In the genomic region with DNA sequence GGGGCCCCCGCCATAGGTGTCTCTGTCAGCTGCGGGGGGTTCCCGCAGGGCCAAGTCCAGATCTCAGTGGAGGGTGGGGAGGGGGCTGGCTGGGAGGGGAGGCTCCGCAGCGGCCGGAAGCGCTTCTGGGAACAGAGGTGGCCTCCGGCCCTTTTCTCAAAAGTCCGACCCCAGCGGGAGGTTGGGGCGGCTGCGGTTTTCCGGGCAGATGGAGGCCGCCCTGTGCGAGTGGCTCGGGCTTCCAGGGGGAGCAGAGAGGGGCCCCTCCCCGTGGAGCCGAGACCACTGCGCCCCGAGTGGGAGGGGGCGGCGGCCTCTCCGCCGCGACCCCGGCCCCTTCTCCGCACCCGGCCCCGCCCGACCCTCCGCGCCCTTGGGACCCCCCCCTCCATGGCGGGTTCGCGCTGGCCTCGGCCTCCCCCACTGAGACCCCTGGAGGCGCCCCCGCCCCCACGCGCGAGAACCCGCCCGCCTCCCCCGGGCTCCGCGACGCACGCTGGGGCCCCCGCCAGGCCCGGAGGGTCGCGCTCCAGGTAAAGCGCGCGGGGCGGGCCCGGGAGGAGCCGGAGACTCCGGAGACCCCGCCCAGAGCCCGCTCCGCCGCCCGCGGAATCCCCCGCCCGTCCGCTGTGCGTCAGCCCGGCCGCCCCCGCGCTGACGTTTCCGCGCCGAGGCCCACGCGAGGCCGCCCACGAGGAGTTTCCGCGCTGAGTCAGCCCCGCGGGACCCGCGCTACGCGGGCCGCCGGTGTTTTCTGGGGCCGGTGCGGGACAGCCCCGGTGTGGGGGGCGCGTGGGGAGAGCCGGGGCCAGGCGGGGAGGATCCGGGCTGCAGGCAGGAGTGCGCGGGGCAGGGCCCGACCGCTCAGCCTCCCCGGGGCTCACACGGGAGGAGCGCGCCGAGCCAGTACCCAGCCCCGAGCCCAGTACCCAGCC, we compare ENCODE assay signal across 8 cellular contexts. TPM values are rescaled to one million over a fixed set of nuclear protein-coding genes. Genes with fewer than 3 reads are reported as not detected.
DNase-seq lines count a peak whose midpoint lies in the region; ATAC-seq, FAIRE-seq and TF ChIP-seq lines count a peak whose summit lies in the region.

No MANE protein-coding gene starts in this region.

- FAIRE-seq in GM19239 (lab: Jason Lieb, UNC): no peak

- peak overlapping the region; percentile 78 for H3K27ac Mint-ChIP-seq in activated CD4-positive, alpha-beta memory T cell treated with anti-CD3 and anti-CD28 coated beads for 36 hours
- peak overlapping the region; percentile 76 to 86 for H3K27ac Mint-ChIP-seq in effector memory CD8-positive, alpha-beta T cell
- H3K27ac Mint-ChIP-seq in natural killer cell: peak overlapping the region; percentile 91 to 93

- DNase-seq in GM10266 (ENCODE audit: extremely low spot score): peak; percentile 94
- DNase-seq in LoVo (ENCODE audit: low spot score): peak; percentile 3
- peak; percentile 93 for DNase-seq in activated CD4-positive, alpha-beta memory T cell treated with anti-CD3 and anti-CD28 coated beads for 36 hours
- DNase-seq in effector memory CD8-positive, alpha-beta T cell: peak; percentile 79 to 87 (median 83)
- peak; percentile 93 for DNase-seq in natural killer cell
- peak; percentile 90 for DNase-seq in stimulated activated naive CD4-positive, alpha-beta T cell treated with Interleukin-2 at 50 U/mL for 16 hours (lab: John Stamatoyannopoulos, UW)
- no peak for DNase-seq in GM19239 (ENCODE audit: insufficient read length, low spot score)
- DNase-seq in cerebellar cortex (ENCODE audit: low spot score): no peak

- peaks cover 18% of the 10 kb centered on the region for H3K36me3 Mint-ChIP-seq in activated CD4-positive, alpha-beta memory T cell treated with anti-CD3 and anti-CD28 coated beads for 36 hours
- H3K36me3 Mint-ChIP-seq in effector memory CD8-positive, alpha-beta T cell (ENCODE audit: insufficient read depth): peaks cover 13% of the 10 kb centered on the region
- H3K36me3 Mint-ChIP-seq in natural killer cell: no peaks in the 10 kb centered on the region

- CTCF ChIA-PET in activated CD4-positive, alpha-beta memory T cell treated with anti-CD3 and anti-CD28 coated beads for 36 hours (lab: Charles Lee): interaction anchor here (0.6 to 1.1 kb wide), 2 partner anchors 9 to 79 kb away, joined by 4 to 10 read pairs; no protein-coding TSS in a partner anchor

- no peaks in the 10 kb centered on the region for H3K9me3 Mint-ChIP-seq in activated CD4-positive, alpha-beta memory T cell treated with anti-CD3 and anti-CD28 coated beads for 36 hours
- H3K9me3 Mint-ChIP-seq in effector memory CD8-positive, alpha-beta T cell: no peaks in the 10 kb centered on the region
- no peaks in the 10 kb centered on the region for H3K9me3 Mint-ChIP-seq in natural killer cell

- peak overlapping the region; percentile 56 for H3K4me3 Mint-ChIP-seq in activated CD4-positive, alpha-beta memory T cell treated with anti-CD3 and anti-CD28 coated beads for 36 hours
- peak overlapping the region; percentile 45 to 60 for H3K4me3 Mint-ChIP-seq in effector memory CD8-positive, alpha-beta T cell
- H3K4me3 Mint-ChIP-seq in natural killer cell: peak overlapping the region; percentile 68

- peak; percentile 84 for ATAC-seq in effector memory CD8-positive, alpha-beta T cell (replicated peaks)
- peak; percentile 81 to 92 (median 81) for ATAC-seq in natural killer cell

- H3K27me3 Mint-ChIP-seq in activated CD4-positive, alpha-beta memory T cell treated with anti-CD3 and anti-CD28 coated beads for 36 hours: no peaks in the 10 kb centered on the region
- no peaks in the 10 kb centered on the region for H3K27me3 Mint-ChIP-seq in effector memory CD8-positive, alpha-beta T cell
- no peaks in the 10 kb centered on the region for H3K27me3 Mint-ChIP-seq in natural killer cell (ENCODE audit: low read depth in 2 of 2)

- peaks cover 13% of the 10 kb centered on the region for H3K4me1 Mint-ChIP-seq in activated CD4-positive, alpha-beta memory T cell treated with anti-CD3 and anti-CD28 coated beads for 36 hours (ENCODE audit: low read depth)
- peaks cover 5 to 6% of the 10 kb centered on the region in 2 donors for H3K4me1 Mint-ChIP-seq in effector memory CD8-positive, alpha-beta T cell (ENCODE audit: low read depth in 2 of 2)
- peaks cover 6 to 19% of the 10 kb centered on the region in 2 donors for H3K4me1 Mint-ChIP-seq in natural killer cell

- intact Hi-C loops in activated CD4-positive, alpha-beta memory T cell treated with anti-CD3 and anti-CD28 coated beads for 36 hours (cut with micrococcal nuclease): loop anchor here (1.0 to 10.0 kb wide), 3 partner anchors 8 to 166 kb away; no protein-coding TSS in a partner anchor
- intact Hi-C loops in natural killer cell (cut with micrococcal nuclease): no loop called here

- TF ChIP-seq CTCF in GM10266 (IDR thresholded peaks at IDR 0.05; ENCODE audit: control insufficient read depth, insufficient read depth, low read depth, missing control alignments): no peak
- TF ChIP-seq CTCF in natural killer cell (IDR thresholded peaks at IDR 0.05): no peak

- POLR2A ChIA-PET in activated CD4-positive, alpha-beta memory T cell treated with anti-CD3 and anti-CD28 coated beads for 36 hours (lab: Charles Lee): interaction anchor here (1.1 kb wide), 2 partner anchors 14 to 30 kb away, joined by 3 to 7 read pairs; no protein-coding TSS in a partner anchor

RNA-seq across cellular contexts. Expression of gene TNFRSF18, which starts 5.2 kb away (rescaled TPM):
- total RNA-seq in activated CD4-positive, alpha-beta memory T cell treated with anti-CD3 and anti-CD28 coated beads for 36 hours: 100 to 1,000 TPM; 375 to 387 TPM
- 10 to 100 TPM; 40.3 to 81.9 (median 54.7) TPM for total RNA-seq in natural killer cell

RNA-seq across cellular contexts. Expression of gene TNFRSF4, which starts 12.8 kb away (rescaled TPM):
- 1,000 to 10,000 TPM; 1,003 to 1,005 TPM for total RNA-seq in activated CD4-positive, alpha-beta memory T cell treated with anti-CD3 and anti-CD28 coated beads for 36 hours
- total RNA-seq in natural killer cell: 10 to 100 TPM; 14.3 to 26.5 (median 15.7) TPM

RNA-seq across cellular contexts. Expression of gene TTLL10, which starts 27.5 kb away (rescaled TPM):
- total RNA-seq in activated CD4-positive, alpha-beta memory T cell treated with anti-CD3 and anti-CD28 coated beads for 36 hours: not detected
- 1 to 10 TPM in 2 of 3 donors, under 1 TPM in 1; 0.23 to 1.7 (median 1.7) TPM for total RNA-seq in natural killer cell

RNA-seq across cellular contexts. Expression of gene SDF4, which starts 30.7 kb away (rescaled TPM):
- total RNA-seq in activated CD4-positive, alpha-beta memory T cell treated with anti-CD3 and anti-CD28 coated beads for 36 hours: 100 to 1,000 TPM; 302 to 305 TPM
- 100 to 1,000 TPM; 176 to 211 (median 184) TPM for total RNA-seq in natural killer cell

RNA-seq across cellular contexts. Expression of gene B3GALT6, which starts 30.9 kb away (rescaled TPM):
- 10 to 100 TPM; 14.6 to 15.5 TPM for total RNA-seq in activated CD4-positive, alpha-beta memory T cell treated with anti-CD3 and anti-CD28 coated beads for 36 hours
- total RNA-seq in natural killer cell: 10 to 100 TPM; 13.7 to 16.5 (median 16.3) TPM

Comparison
In these comparisons a context has a peak if more than half of its experiments do, and no peak if none do; other contexts are left out.
1. DNase-seq: peak in GM10266 (single experiment), LoVo (single experiment), activated CD4-positive, alpha-beta memory T cell treated with anti-CD3 and anti-CD28 coated beads for 36 hours (single experiment), effector memory CD8-positive, alpha-beta T cell (3 of 3), natural killer cell (single experiment) and stimulated activated naive CD4-positive, alpha-beta T cell treated with Interleukin-2 at 50 U/mL for 16 hours (single experiment); none in GM19239 (single experiment) and cerebellar cortex (single experiment).
2. RNA of gene TNFRSF18, which starts 5.2 kb away (total RNA-seq): 375 to 387 TPM in activated CD4-positive, alpha-beta memory T cell treated with anti-CD3 and anti-CD28 coated beads for 36 hours; 40.3 to 81.9 TPM in natural killer cell; every median in the first group is over 4 times any median in the second.
3. RNA of gene TNFRSF4, which starts 12.8 kb away (total RNA-seq): 1,003 to 1,005 TPM in activated CD4-positive, alpha-beta memory T cell treated with anti-CD3 and anti-CD28 coated beads for 36 hours; 14.3 to 26.5 TPM in natural killer cell; every median in the first group is over 10 times any median in the second.
4. Peak in every context shown above with its lines, with median percentiles within 50 percentile points of each other: H3K27ac Mint-ChIP-seq and H3K4me3 Mint-ChIP-seq.